In the genomic region with DNA sequence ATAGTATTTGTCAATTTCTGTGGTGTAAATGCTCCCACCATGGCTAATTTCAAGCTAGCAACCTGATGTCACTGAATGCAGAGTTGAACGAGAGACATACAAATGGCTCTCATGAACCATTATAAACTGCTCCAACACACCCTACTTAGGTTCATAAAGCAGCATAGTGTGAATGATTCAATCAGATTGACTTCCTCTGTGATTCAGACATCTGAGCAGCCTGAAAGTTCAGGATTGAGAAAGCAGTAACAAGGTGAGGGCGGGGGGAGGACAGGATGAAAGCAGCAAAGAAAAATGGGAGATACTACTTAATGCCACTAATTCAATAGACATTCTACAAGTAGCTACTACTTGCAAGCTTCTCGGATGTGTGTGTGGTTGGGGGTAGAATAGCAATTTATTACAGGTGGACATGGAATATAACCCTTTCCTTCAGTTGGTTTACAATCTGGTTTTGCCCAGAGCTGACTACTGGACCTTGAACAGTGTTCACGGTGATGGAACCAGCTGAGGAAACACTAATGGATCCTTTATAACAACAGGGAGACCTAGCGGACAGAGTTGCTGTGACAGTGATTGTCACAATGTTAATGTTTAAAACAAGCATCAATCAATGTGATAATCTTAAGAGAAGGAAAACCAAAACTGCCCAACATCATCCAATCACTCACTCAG, we compare ENCODE assay signal across 24 cellular contexts. TPM values are rescaled to one million over a fixed set of nuclear protein-coding genes. Genes with fewer than 3 reads are reported as not detected.
DNase-seq lines count a peak whose midpoint lies in the region; ATAC-seq, FAIRE-seq and TF ChIP-seq lines count a peak whose summit lies in the region.
"Had no signal": no experiment of that assay in that cellular context is flagged by ENCODE, and none has a peak within 500 bp of the region (broad histone marks: within the 10 kb centered on the region; RNA-seq: fewer than 3 reads in every experiment).

No MANE protein-coding gene starts in this region.

- H3K27ac ChIP-seq in small intestine (ENCODE audit: low read depth in 1 of 2, low read length in 1 of 2) = no peak overlapping the region
- H3K27ac ChIP-seq: C4-2B, SJSA1 had no signal

- no peak for TF ChIP-seq CTCF in kidney epithelial cell (IDR thresholded peaks at IDR 0.05; ENCODE audit: insufficient read depth, low read length, poor library complexity, severe bottlenecking)

- H3K4me1 ChIP-seq in small intestine (ENCODE audit: control insufficient read depth in 2 of 2, insufficient read depth in 1 of 2, low read depth in 1 of 2, low read length in 1 of 2) = no peaks in the 10 kb centered on the region
- H3K4me1 ChIP-seq: SJSA1 had no signal

- H3K27me3 Mint-ChIP-seq in natural killer cell treated with Interleukin-12 subunit alpha and Interleukin-12 subunit beta and Interleukin-15 and Interleukin-18, amount 100 ng/mL, for 72 hours = peaks cover 3 to 17% of the 10 kb centered on the region in 2 donors

- H3K9me3 ChIP-seq in small intestine (ENCODE audit: control insufficient read depth, low read depth) = no peaks in the 10 kb centered on the region
- H3K9me3 ChIP-seq: SJSA1 had no signal

- ATAC-seq in natural killer cell treated with Interleukin-12 subunit alpha and Interleukin-12 subunit beta and Interleukin-15 and Interleukin-18, amount 100 ng/mL, for 72 hours = no peak
- ATAC-seq in HG02973 (IDR thresholded peaks at IDR 0.05; ENCODE audit: unreplicated experiment) = no peak
- ATAC-seq: HepG2, K562, Panc1, Right ventricle myocardium inferior had no signal

- H3K4me3 Mint-ChIP-seq in natural killer cell treated with Interleukin-12 subunit alpha and Interleukin-12 subunit beta and Interleukin-15 and Interleukin-18, amount 100 ng/mL, for 72 hours = no peak overlapping the region
- H3K4me3 Mint-ChIP-seq: CD8-positive, alpha-beta memory T cell had no signal

- 58 to 77% (median 68%) methylated on average over 5 of the region's 5 CpGs for WGBS in small intestine, 3 donors

- no peaks in the 10 kb centered on the region for H3K36me3 Mint-ChIP-seq in natural killer cell treated with Interleukin-12 subunit alpha and Interleukin-12 subunit beta and Interleukin-15 and Interleukin-18, amount 100 ng/mL, for 72 hours

- H3K36me3 ChIP-seq in kidney epithelial cell (ENCODE audit: control insufficient read depth, insufficient read depth, low read length) (no peaks in the 10 kb centered on the region), small intestine (ENCODE audit: control insufficient read depth in 2 of 2, insufficient read depth in 2 of 2, low read length in 2 of 2) (no peaks in the 10 kb centered on the region)
- H3K36me3 ChIP-seq: SJSA1 had no signal

- H3K27ac Mint-ChIP-seq in natural killer cell treated with Interleukin-12 subunit alpha and Interleukin-12 subunit beta and Interleukin-15 and Interleukin-18, amount 100 ng/mL, for 72 hours = no peak overlapping the region

- no peaks in the 10 kb centered on the region for H3K4me1 Mint-ChIP-seq in natural killer cell treated with Interleukin-12 subunit alpha and Interleukin-12 subunit beta and Interleukin-15 and Interleukin-18, amount 100 ng/mL, for 72 hours (ENCODE audit: low read depth in 2 of 2)
- H3K4me1 Mint-ChIP-seq: CD8-positive, alpha-beta memory T cell had no signal

- H3K9me3 Mint-ChIP-seq in natural killer cell treated with Interleukin-12 subunit alpha and Interleukin-12 subunit beta and Interleukin-15 and Interleukin-18, amount 100 ng/mL, for 72 hours = no peaks in the 10 kb centered on the region
- H3K9me3 Mint-ChIP-seq: CD8-positive, alpha-beta memory T cell had no signal

- H3K27me3 ChIP-seq in kidney epithelial cell (ENCODE audit: control insufficient read depth, insufficient read depth, low read length) (no peaks in the 10 kb centered on the region), small intestine (ENCODE audit: control insufficient read depth in 2 of 2, insufficient read depth in 2 of 2, low read length in 2 of 2) (no peaks in the 10 kb centered on the region)

- H3K4me3 ChIP-seq in kidney epithelial cell (ENCODE audit: low read depth, low read length) = no peak overlapping the region
- no peak overlapping the region for H3K4me3 ChIP-seq in small intestine (ENCODE audit: low read depth in 1 of 2, low read length in 2 of 2)
- H3K4me3 ChIP-seq: K562, SJSA1 had no signal

- no peak for FAIRE-seq in small intestine (lab: Jason Lieb, UNC)
- FAIRE-seq: H54, HepG2, K562 had no signal

- DNase-seq in NCI-H748 (lab: John Stamatoyannopoulos, UW; ENCODE audit: unreplicated experiment) (peak; percentile 43), NCI-H748 treated with DMSO at 0.1 percent for 48 hours (lab: John Stamatoyannopoulos, UW) (no peak), NCI-H460 (ENCODE audit: extremely low read depth, low read depth) (peak; percentile 46), kidney epithelial cell (ENCODE audit: low read depth) (peak; percentile 29), small intestine (peak; percentile 36)
- no peak for DNase-seq in natural killer cell treated with Interleukin-12 subunit alpha and Interleukin-12 subunit beta and Interleukin-15 and Interleukin-18, amount 100 ng/mL, for 72 hours (ENCODE audit: low spot score)
- DNase-seq in stimulated activated CD4-positive, alpha-beta T cell treated with anti-CD3 and anti-CD28 coated beads, Interleukin-2, amount 100 ng/mL, for 24 hours = no peak
- DNase-seq: CD8-positive, alpha-beta memory T cell; DMS79 treated with DMSO at 0.1 percent for 48 hours; MM.1S; NCI-H1048; NCI-H1436; NCI-H187 treated with DMSO at 0.1 percent for 48 hours; NCI-H510A; NK-92 treated with Interleukin-12 subunit alpha and Interleukin-12 subunit beta, amount 100 ng/mL, for 24 hours had no signal

RNA-seq across cellular contexts. Expression of gene PELI2, which starts 52.5 kb away (rescaled TPM):
- 43.7 and 44.6 TPM in 2 replicates for total RNA-seq in NCI-H460 (2014; rRNA removed; shearing (Covaris generic))
- 21.6 and 22.3 TPM in 2 replicates for polyA plus RNA-seq in NCI-H460 (2014; cell fraction: nucleus; rRNA removed)
- total RNA-seq in kidney epithelial cell = 4.8 and 8.8 TPM in 2 replicates
- 1 to 10 TPM; 4.4 to 9.7 (median 8.1) TPM for polyA plus RNA-seq in small intestine
- total RNA-seq in natural killer cell treated with Interleukin-12 subunit alpha and Interleukin-12 subunit beta and Interleukin-15 and Interleukin-18, amount 100 ng/mL, for 72 hours = 1 to 10 TPM; 1.1 to 2.4 TPM
- total RNA-seq: A172, HepG2 had no signal

Comparison
In these comparisons a context has a peak if more than half of its experiments do, and no peak if none do; other contexts are left out.
1. DNase-seq: peak in NCI-H748 (single experiment), NCI-H460 (single experiment), kidney epithelial cell (single experiment) and small intestine (single experiment); none in NCI-H748 treated with DMSO at 0.1 percent for 48 hours (single experiment), natural killer cell treated with Interleukin-12 subunit alpha and Interleukin-12 subunit beta and Interleukin-15 and Interleukin-18, amount 100 ng/mL, for 72 hours (single experiment) and stimulated activated CD4-positive, alpha-beta T cell treated with anti-CD3 and anti-CD28 coated beads, Interleukin-2, amount 100 ng/mL, for 24 hours (0 of 2).